Comparison of ENCODE assay signal across 8 cellular contexts in genomic region chr6:30572078-30572605, GRCh38. TPM values are rescaled to one million over a fixed set of nuclear protein-coding genes. Genes with fewer than 3 reads are reported as not detected.
DNase-seq lines count a peak whose midpoint lies in the region; ATAC-seq, FAIRE-seq and TF ChIP-seq lines count a peak whose summit lies in the region.

No MANE protein-coding gene starts in this region.

- no peak for ATAC-seq in GM19397 (IDR thresholded peaks at IDR 0.05; ENCODE audit: unreplicated experiment)

- WGBS in sigmoid colon, 2 donors: 2 to 8% methylated on average over 2 of the region's 2 CpGs

- H3K27ac ChIP-seq in WERI-Rb-1 (peak overlapping the region; percentile 95), sigmoid colon (peak overlapping the region; percentile 84 to 91 (median 90))

- DNase-seq in GM19239 (ENCODE audit: insufficient read length, low spot score) (no peak), WERI-Rb-1 (no peak), foreskin fibroblast (no peak), sigmoid colon (no peak), DMS153 (lab: John Stamatoyannopoulos, UW) (no peak), RKO (ENCODE audit: low spot score) (no peak), NCI-H1436 treated with DMSO at 0.1 percent for 48 hours (lab: John Stamatoyannopoulos, UW) (no peak)

- no peaks in the 10 kb centered on the region for H3K27me3 ChIP-seq in WERI-Rb-1 (ENCODE audit: insufficient read depth, low read depth, severe bottlenecking)
- no peaks in the 10 kb centered on the region for H3K27me3 ChIP-seq in sigmoid colon

- intact Hi-C loops in sigmoid colon (cut with DNase I): no loop called here

- H3K36me3 ChIP-seq in WERI-Rb-1 (peaks cover 52% of the 10 kb centered on the region), sigmoid colon (peaks cover 0 to 11% (median 1%) of the 10 kb centered on the region in 4 donors)

- TF ChIP-seq CTCF in WERI-Rb-1 (IDR thresholded peaks at IDR 0.05; ENCODE audit: low read depth, low read length): no peak
- TF ChIP-seq CTCF in foreskin fibroblast (IDR thresholded peaks at IDR 0.05; ENCODE audit: low read depth, low read length): no peak
- no peak for TF ChIP-seq CTCF in sigmoid colon (IDR thresholded peaks at IDR 0.05)

- peaks cover 0 to 38% (median 30%) of the 10 kb centered on the region in 4 donors for H3K4me1 ChIP-seq in sigmoid colon

- no peak for TF ChIP-seq POLR2A in sigmoid colon (IDR thresholded peaks at IDR 0.05)

- no peak for TF ChIP-seq EP300 in sigmoid colon (IDR thresholded peaks at IDR 0.05)

- peak; percentile 54 for FAIRE-seq in GM19239 (lab: Jason Lieb, UNC)

- H3K4me3 ChIP-seq in WERI-Rb-1 (ENCODE audit: low read depth, low read length): peak overlapping the region; percentile 73
- H3K4me3 ChIP-seq in foreskin fibroblast (ENCODE audit: low read depth in 1 of 2, low read length in 2 of 2): peak overlapping the region; percentile 79 to 90
- peak overlapping the region; percentile 52 to 66 (median 62) for H3K4me3 ChIP-seq in sigmoid colon

- H3K9me3 ChIP-seq in WERI-Rb-1 (ENCODE audit: severe bottlenecking): no peaks in the 10 kb centered on the region
- no peaks in the 10 kb centered on the region for H3K9me3 ChIP-seq in sigmoid colon

RNA-seq across cellular contexts. Expression of gene ABCF1, which starts 0.9 kb away (rescaled TPM):
- 10 to 100 TPM; 26.9 to 38.8 (median 33.6) TPM for total RNA-seq in sigmoid colon
- polyA plus RNA-seq in sigmoid colon: 10 to 100 TPM; 17.4 to 46.7 (median 25.4) TPM

RNA-seq across cellular contexts. Expression of gene PRR3, which starts 15.0 kb away (rescaled TPM):
- total RNA-seq in sigmoid colon: 10 to 100 TPM in 1 of 4 donors, 1 to 10 TPM in 3; 3.7 to 21.1 (median 4.6) TPM
- polyA plus RNA-seq in sigmoid colon: 1 to 10 TPM; 2.8 to 7.6 (median 3.0) TPM

RNA-seq across cellular contexts. Expression of gene GNL1, which starts 15.9 kb away (rescaled TPM):
- 10 to 100 TPM; 31.6 to 36.3 (median 33.7) TPM for total RNA-seq in sigmoid colon
- polyA plus RNA-seq in sigmoid colon: 10 to 100 TPM; 27.7 to 50.6 (median 43.2) TPM

RNA-seq across cellular contexts. Expression of gene PPP1R10, which starts 44.9 kb away (rescaled TPM):
- total RNA-seq in sigmoid colon: 10 to 100 TPM; 18.5 to 30.2 (median 28.3) TPM
- polyA plus RNA-seq in sigmoid colon: 10 to 100 TPM; 13.8 to 30.6 (median 18.7) TPM

RNA-seq across cellular contexts. Expression of gene MRPS18B, which starts 45.5 kb away (rescaled TPM):
- 10 to 100 TPM; 36.3 to 58.9 (median 48.4) TPM for total RNA-seq in sigmoid colon
- 10 to 100 TPM; 74.5 to 81.2 (median 78.6) TPM for polyA plus RNA-seq in sigmoid colon
